Comparison of ENCODE assay signal across 1 cellular context in genomic region chr20:62407221-62407992, GRCh38.
TF ChIP-seq lines count a peak whose summit lies in the region.

A gene with protein sequence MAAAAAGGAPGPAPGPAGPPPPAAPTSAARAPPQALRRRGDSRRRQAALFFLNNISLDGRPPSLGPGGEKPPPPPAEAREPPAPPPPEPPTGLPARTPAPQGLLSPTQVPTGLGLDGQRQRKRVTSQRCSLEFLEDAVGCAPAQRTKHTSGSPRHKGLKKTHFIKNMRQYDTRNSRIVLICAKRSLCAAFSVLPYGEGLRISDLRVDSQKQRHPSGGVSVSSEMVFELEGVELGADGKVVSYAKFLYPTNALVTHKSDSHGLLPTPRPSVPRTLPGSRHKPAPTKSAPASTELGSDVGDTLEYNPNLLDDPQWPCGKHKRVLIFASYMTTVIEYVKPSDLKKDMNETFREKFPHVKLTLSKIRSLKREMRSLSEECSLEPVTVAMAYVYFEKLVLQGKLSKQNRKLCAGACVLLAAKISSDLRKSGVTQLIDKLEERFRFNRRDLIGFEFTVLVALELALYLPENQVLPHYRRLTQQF (minus strand): TSS chr20:62407285. CDS start chr20:62407276, 9 bp downstream.

TF ChIP-seq in HepG2, 621 proteins besides CTCF, POLR2A, EP300 and RAD21 (continued from another document and continues in another):
- TF ChIP-seq, protein P1, sequence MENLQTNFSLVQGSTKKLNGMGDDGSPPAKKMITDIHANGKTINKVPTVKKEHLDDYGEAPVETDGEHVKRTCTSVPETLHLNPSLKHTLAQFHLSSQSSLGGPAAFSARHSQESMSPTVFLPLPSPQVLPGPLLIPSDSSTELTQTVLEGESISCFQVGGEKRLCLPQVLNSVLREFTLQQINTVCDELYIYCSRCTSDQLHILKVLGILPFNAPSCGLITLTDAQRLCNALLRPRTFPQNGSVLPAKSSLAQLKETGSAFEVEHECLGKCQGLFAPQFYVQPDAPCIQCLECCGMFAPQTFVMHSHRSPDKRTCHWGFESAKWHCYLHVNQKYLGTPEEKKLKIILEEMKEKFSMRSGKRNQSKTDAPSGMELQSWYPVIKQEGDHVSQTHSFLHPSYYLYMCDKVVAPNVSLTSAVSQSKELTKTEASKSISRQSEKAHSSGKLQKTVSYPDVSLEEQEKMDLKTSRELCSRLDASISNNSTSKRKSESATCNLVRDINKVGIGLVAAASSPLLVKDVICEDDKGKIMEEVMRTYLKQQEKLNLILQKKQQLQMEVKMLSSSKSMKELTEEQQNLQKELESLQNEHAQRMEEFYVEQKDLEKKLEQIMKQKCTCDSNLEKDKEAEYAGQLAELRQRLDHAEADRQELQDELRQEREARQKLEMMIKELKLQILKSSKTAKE (CRISPR knock-in tag; IDR thresholded peaks at IDR 0.05; ENCODE audit: borderline replicate concordance) = no peak
- TF ChIP-seq ZBTB26 (CRISPR knock-in tag; IDR thresholded peaks at IDR 0.05; ENCODE audit: borderline replicate concordance) (peak; percentile 62; the same call in 1 of the 2 replicates), ZNF326 (CRISPR knock-in tag; IDR thresholded peaks at IDR 0.05; ENCODE audit: borderline replicate concordance) (peak; percentile 13; the same call in 1 of the 2 replicates), ZBTB20 (CRISPR knock-in tag; IDR thresholded peaks at IDR 0.05; ENCODE audit: borderline replicate concordance, low read depth) (peak; percentile 90), SMARCC2 (IDR thresholded peaks at IDR 0.05) (no peak), ZGPAT (CRISPR knock-in tag; IDR thresholded peaks at IDR 0.05) (peak; percentile 94), HDAC2 (CRISPR knock-in tag; IDR thresholded peaks at IDR 0.05) (peak; percentile 82), FOXP4 (CRISPR knock-in tag; IDR thresholded peaks at IDR 0.05) (peak; percentile 81), HIC2 (CRISPR knock-in tag; IDR thresholded peaks at IDR 0.05; ENCODE audit: low read depth) (peak; percentile 94), MIXL1 (CRISPR knock-in tag; IDR thresholded peaks at IDR 0.05) (peak; percentile 57; the same call in 1 of the 2 replicates), ZNF343 (CRISPR knock-in tag; IDR thresholded peaks at IDR 0.05) (peak; percentile 91), SETDB1 (CRISPR knock-in tag; IDR thresholded peaks at IDR 0.05; ENCODE audit: borderline replicate concordance) (no peak), SSRP1 (CRISPR knock-in tag; IDR thresholded peaks at IDR 0.05) (peak; percentile 58; the same call in 1 of the 2 replicates), XRCC5 (optimal IDR thresholded peaks at IDR 0.05; ENCODE audit: low read length) (peak; percentile 99), CSRNP2 (CRISPR knock-in tag; conservative IDR thresholded peaks at IDR 0.05; ENCODE audit: low read depth) (no peak), TSC22D2 (CRISPR knock-in tag; IDR thresholded peaks at IDR 0.05; ENCODE audit: borderline replicate concordance) (peak; percentile 81; the same call in 1 of the 2 replicates), NR2C2 (CRISPR knock-in tag; IDR thresholded peaks at IDR 0.05; ENCODE audit: borderline replicate concordance) (peak; percentile 58), ZNF256 (CRISPR knock-in tag; conservative IDR thresholded peaks at IDR 0.05) (peak; percentile 90; the same call in 1 of the 2 replicates), STAG1 (CRISPR knock-in tag; IDR thresholded peaks at IDR 0.05) (peak; percentile 27; the same call in 1 of the 2 replicates), SAP130 (CRISPR knock-in tag; IDR thresholded peaks at IDR 0.05; ENCODE audit: low read depth) (peak; percentile 88), PAX8 (CRISPR knock-in tag; IDR thresholded peaks at IDR 0.05; ENCODE audit: borderline replicate concordance) (peak; percentile 91), ZNF225 (CRISPR knock-in tag; IDR thresholded peaks at IDR 0.05) (peak; percentile 70), FOSL2 (CRISPR knock-in tag; IDR thresholded peaks at IDR 0.05) (peak; percentile 40; the same call in 1 of the 2 replicates), ARNT (IDR thresholded peaks at IDR 0.05) (no peak), MZF1 (CRISPR knock-in tag; IDR thresholded peaks at IDR 0.05; ENCODE audit: borderline replicate concordance) (no peak; the same call in 1 of the 2 replicates), MEIS1 (CRISPR knock-in tag; IDR thresholded peaks at IDR 0.05; ENCODE audit: borderline replicate concordance) (peak; percentile 96), AGO2 (optimal IDR thresholded peaks at IDR 0.05; ENCODE audit: low read depth, low read length) (no peak), TAF1 (CRISPR knock-in tag; IDR thresholded peaks at IDR 0.05) (peak; percentile 71), TCF12 (IDR thresholded peaks at IDR 0.05) (no peak), TCF12 (CRISPR knock-in tag; IDR thresholded peaks at IDR 0.05) (0 out of 2 replicates have a peak, but pooled peaks have one; percentile 81), U2AF2 (IDR thresholded peaks at IDR 0.05; ENCODE audit: low read depth, low read length) (no peak), ATM (IDR thresholded peaks at IDR 0.05; ENCODE audit: borderline replicate concordance) (no peak), ZNF746 (CRISPR knock-in tag; IDR thresholded peaks at IDR 0.05) (0 out of 2 replicates have a peak, but pooled peaks have one; percentile 49), TRIM24 (CRISPR knock-in tag; IDR thresholded peaks at IDR 0.05) (no peak), GABPB1 (CRISPR knock-in tag; IDR thresholded peaks at IDR 0.05) (peak; percentile 83), ZNF558 (CRISPR knock-in tag; IDR thresholded peaks at IDR 0.05; ENCODE audit: borderline replicate concordance) (no peak), NAIF1 (CRISPR knock-in tag; IDR thresholded peaks at IDR 0.05; ENCODE audit: borderline replicate concordance) (no peak; the same call in 1 of the 2 replicates), MBD4 (IDR thresholded peaks at IDR 0.05; ENCODE audit: borderline replicate concordance, low read length) (no peak), GPN1 (CRISPR knock-in tag; IDR thresholded peaks at IDR 0.05; ENCODE audit: borderline replicate concordance) (0 out of 2 replicates have a peak, but pooled peaks have one; percentile 49), ZFYVE20 (CRISPR knock-in tag; IDR thresholded peaks at IDR 0.05; ENCODE audit: borderline replicate concordance, low read depth) (0 out of 2 replicates have a peak, but pooled peaks have one; percentile 46), SP140L (CRISPR knock-in tag; IDR thresholded peaks at IDR 0.05; ENCODE audit: borderline replicate concordance) (no peak), HOXA9 (CRISPR knock-in tag; IDR thresholded peaks at IDR 0.05; ENCODE audit: borderline replicate concordance) (no peak), KDM4B (CRISPR knock-in tag; IDR thresholded peaks at IDR 0.05) (peak; percentile 48), ZNF773 (CRISPR knock-in tag; IDR thresholded peaks at IDR 0.05; ENCODE audit: borderline replicate concordance) (peak; percentile 87; the same call in 1 of the 2 replicates), RBM22 (optimal IDR thresholded peaks at IDR 0.05; ENCODE audit: low read length) (no peak), NFATC3 (CRISPR knock-in tag; IDR thresholded peaks at IDR 0.05) (peak; percentile 93), SYNCRIP (IDR thresholded peaks at IDR 0.05; ENCODE audit: insufficient read depth, low read depth, low read length) (no peak), ZNF224 (CRISPR knock-in tag; IDR thresholded peaks at IDR 0.05) (no peak), RAD51 (IDR thresholded peaks at IDR 0.05; ENCODE audit: borderline replicate concordance) (no peak), LCORL (IDR thresholded peaks at IDR 0.05) (no peak), LCORL (CRISPR knock-in tag; IDR thresholded peaks at IDR 0.05) (peak; percentile 77)
- TF ChIP-seq, protein P2, sequence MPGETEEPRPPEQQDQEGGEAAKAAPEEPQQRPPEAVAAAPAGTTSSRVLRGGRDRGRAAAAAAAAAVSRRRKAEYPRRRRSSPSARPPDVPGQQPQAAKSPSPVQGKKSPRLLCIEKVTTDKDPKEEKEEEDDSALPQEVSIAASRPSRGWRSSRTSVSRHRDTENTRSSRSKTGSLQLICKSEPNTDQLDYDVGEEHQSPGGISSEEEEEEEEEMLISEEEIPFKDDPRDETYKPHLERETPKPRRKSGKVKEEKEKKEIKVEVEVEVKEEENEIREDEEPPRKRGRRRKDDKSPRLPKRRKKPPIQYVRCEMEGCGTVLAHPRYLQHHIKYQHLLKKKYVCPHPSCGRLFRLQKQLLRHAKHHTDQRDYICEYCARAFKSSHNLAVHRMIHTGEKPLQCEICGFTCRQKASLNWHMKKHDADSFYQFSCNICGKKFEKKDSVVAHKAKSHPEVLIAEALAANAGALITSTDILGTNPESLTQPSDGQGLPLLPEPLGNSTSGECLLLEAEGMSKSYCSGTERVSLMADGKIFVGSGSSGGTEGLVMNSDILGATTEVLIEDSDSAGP (CRISPR knock-in tag; IDR thresholded peaks at IDR 0.05; ENCODE audit: borderline replicate concordance) = peak; percentile 83
- TF ChIP-seq, protein P3, sequence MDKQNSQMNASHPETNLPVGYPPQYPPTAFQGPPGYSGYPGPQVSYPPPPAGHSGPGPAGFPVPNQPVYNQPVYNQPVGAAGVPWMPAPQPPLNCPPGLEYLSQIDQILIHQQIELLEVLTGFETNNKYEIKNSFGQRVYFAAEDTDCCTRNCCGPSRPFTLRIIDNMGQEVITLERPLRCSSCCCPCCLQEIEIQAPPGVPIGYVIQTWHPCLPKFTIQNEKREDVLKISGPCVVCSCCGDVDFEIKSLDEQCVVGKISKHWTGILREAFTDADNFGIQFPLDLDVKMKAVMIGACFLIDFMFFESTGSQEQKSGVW (CRISPR knock-in tag; IDR thresholded peaks at IDR 0.05; ENCODE audit: borderline replicate concordance) = no peak
- TF ChIP-seq, protein P4, sequence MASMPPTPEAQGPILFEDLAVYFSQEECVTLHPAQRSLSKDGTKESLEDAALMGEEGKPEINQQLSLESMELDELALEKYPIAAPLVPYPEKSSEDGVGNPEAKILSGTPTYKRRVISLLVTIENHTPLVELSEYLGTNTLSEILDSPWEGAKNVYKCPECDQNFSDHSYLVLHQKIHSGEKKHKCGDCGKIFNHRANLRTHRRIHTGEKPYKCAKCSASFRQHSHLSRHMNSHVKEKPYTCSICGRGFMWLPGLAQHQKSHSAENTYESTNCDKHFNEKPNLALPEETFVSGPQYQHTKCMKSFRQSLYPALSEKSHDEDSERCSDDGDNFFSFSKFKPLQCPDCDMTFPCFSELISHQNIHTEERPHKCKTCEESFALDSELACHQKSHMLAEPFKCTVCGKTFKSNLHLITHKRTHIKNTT (CRISPR knock-in tag; IDR thresholded peaks at IDR 0.05) = 0 out of 2 replicates have a peak, but pooled peaks have one; percentile 16
